In genomic region chr9:128276008-128276573, GRCh38 we compare ENCODE assay signal across 1 cellular context.
A peak's percentile ranks its signal among the peaks of the same experiment; 100 is the strongest.
TF ChIP-seq lines count a peak whose summit lies in the region.

Gene SWI5, plus strand, starts transcription at chr9:128276276.

TF ChIP-seq in H1, 55 proteins besides CTCF, POLR2A, EP300 and RAD21:
- no peak for TF ChIP-seq BACH1 (IDR thresholded peaks at IDR 0.05; ENCODE audit: low read length)
- TF ChIP-seq POLR2AphosphoS5 (IDR thresholded peaks at IDR 0.05; ENCODE audit: low read depth, low read length), result peak; percentile 96
- TF ChIP-seq SP1 (IDR thresholded peaks at IDR 0.05; ENCODE audit: low read depth, low read length), result peak; percentile 83
- no peak for TF ChIP-seq SAP30 (IDR thresholded peaks at IDR 0.05; ENCODE audit: insufficient read depth, insufficient replicate concordance, low read length)
- peak; percentile 80 for TF ChIP-seq TAF7 (optimal IDR thresholded peaks at IDR 0.05; ENCODE audit: borderline replicate concordance, low read depth, low read length)
- 0 out of 4 replicates have a peak, but pooled peaks of 1 of the 2 experiments have one; percentile 31 for TF ChIP-seq SIN3A (conservative IDR thresholded peaks at IDR 0.05 in 1 of 2, IDR thresholded peaks at IDR 0.05 in 1 of 2; ENCODE audit: low read depth in 1 of 2, low read length in 2 of 2)
- 0 out of 2 replicates have a peak, but pooled peaks have one; percentile 14 for TF ChIP-seq CEBPB (IDR thresholded peaks at IDR 0.05; ENCODE audit: low read depth, low read length)
- peak; percentile 38; the same call in 1 of the 2 replicates for TF ChIP-seq USF2 (IDR thresholded peaks at IDR 0.05; ENCODE audit: low read length)
- TF ChIP-seq YY1 (IDR thresholded peaks at IDR 0.05; ENCODE audit: low read depth, low read length), result peak; percentile 59; the same call in 1 of the 2 replicates
- TF ChIP-seq RBBP5 (IDR thresholded peaks at IDR 0.05; ENCODE audit: borderline replicate concordance, low read depth, low read length), result no peak
- peak; percentile 95 for TF ChIP-seq PHF8 (conservative IDR thresholded peaks at IDR 0.05; ENCODE audit: low read depth, low read length)
- TF ChIP-seq JUND (IDR thresholded peaks at IDR 0.05; ENCODE audit: low read length), result no peak
- peak; percentile 98 for TF ChIP-seq TAF1 (IDR thresholded peaks at IDR 0.05; ENCODE audit: low read depth, low read length)
- TF ChIP-seq TBP (IDR thresholded peaks at IDR 0.05; ENCODE audit: low read depth, low read length), result peak; percentile 86
- TF ChIP-seq SRF (IDR thresholded peaks at IDR 0.05; ENCODE audit: low read depth, low read length), result no peak
- peak; percentile 87 for TF ChIP-seq CREB1 (IDR thresholded peaks at IDR 0.05)
- TF ChIP-seq HDAC2 (IDR thresholded peaks at IDR 0.05; ENCODE audit: borderline replicate concordance in 1 of 2, low read depth in 2 of 2, low read length in 2 of 2), result no peak
- TF ChIP-seq NRF1 (IDR thresholded peaks at IDR 0.05; ENCODE audit: low read depth, low read length), result peak; percentile 75
- peak; percentile 55 for TF ChIP-seq KDM4A (IDR thresholded peaks at IDR 0.05; ENCODE audit: low read depth, low read length, severe bottlenecking)
